Comparison of ENCODE assay signal across 8 cellular contexts in the genomic region with DNA sequence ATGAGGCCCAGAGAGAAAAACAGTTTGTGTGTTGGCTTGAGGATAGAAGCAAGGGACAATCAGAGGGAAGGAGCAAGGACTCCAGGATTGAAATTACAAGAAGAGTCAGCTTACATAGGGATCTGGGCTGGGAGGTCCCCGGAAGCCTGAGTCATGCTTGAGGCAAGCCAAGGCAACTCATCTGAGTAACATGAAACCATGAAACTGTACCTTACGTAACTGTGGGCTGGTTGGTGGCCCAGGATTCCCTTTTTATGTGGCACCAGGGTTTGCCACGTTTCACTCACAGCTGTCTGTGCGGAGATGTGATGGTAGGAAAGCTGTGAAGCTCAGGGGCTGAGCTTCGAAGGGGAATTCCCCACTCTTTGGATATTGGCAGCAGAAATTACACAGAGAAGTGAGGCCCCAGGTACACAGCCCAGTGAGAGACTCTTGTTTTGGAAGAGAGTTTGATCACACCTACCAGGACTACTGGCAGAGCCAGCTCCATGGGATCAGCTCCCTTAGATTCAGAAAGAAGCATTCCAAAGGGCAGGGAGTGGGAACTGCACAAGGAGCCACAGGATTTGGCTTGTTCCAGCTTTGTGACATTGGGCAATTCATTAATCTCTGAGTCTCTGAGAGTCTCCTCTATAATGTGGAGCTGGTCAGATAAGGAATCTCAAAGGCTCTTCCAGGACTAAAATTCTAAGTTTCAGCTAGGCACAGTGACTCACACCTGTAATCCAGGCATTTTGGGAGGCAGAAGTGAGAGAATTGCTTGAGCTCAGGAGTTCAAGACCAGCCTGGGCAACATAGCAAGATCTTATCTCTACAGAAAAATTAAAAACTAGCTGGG. TPM values are rescaled to one million over a fixed set of nuclear protein-coding genes. Genes with fewer than 3 reads are reported as not detected.
A peak's percentile ranks its signal among the peaks of the same experiment; 100 is the strongest.
DNase-seq lines count a peak whose midpoint lies in the region; ATAC-seq and TF ChIP-seq lines count a peak whose summit lies in the region.

No MANE protein-coding gene starts in this region.

- H3K27me3 ChIP-seq in SJCRH30 (no peaks in the 10 kb centered on the region), adipocyte (replicated peaks; ENCODE audit: control insufficient read depth, insufficient read depth, low read length) (peaks cover 11% of the 10 kb centered on the region)

- H3K9me3 ChIP-seq in HEK293 (ENCODE audit: control insufficient read depth, insufficient read depth, low read depth, low read length) (no peaks in the 10 kb centered on the region), SJCRH30 (replicated peaks) (no peaks in the 10 kb centered on the region), adipocyte (ENCODE audit: control insufficient read depth, low read length) (no peaks in the 10 kb centered on the region)

- no peaks in the 10 kb centered on the region for H3K9me3 Mint-ChIP-seq in stimulated activated naive CD8-positive, alpha-beta T cell treated with anti-CD3 and anti-CD28 coated beads, Interleukin-15, Interleukin-2, amounts not matched to agents 100 ng/mL and 50 ng/mL, for 24 hours
- no peaks in the 10 kb centered on the region for H3K9me3 Mint-ChIP-seq in endothelial cell (ENCODE audit: unreplicated experiment)

- H3K27ac Mint-ChIP-seq in stimulated activated naive CD8-positive, alpha-beta T cell treated with anti-CD3 and anti-CD28 coated beads, Interleukin-15, Interleukin-2, amounts not matched to agents 100 ng/mL and 50 ng/mL, for 24 hours: peak overlapping the region; percentile 88
- H3K27ac Mint-ChIP-seq in endothelial cell (ENCODE audit: unreplicated experiment): no peak overlapping the region

- H3K36me3 ChIP-seq in HEK293 (ENCODE audit: control insufficient read depth in 2 of 2, insufficient read depth in 1 of 2, low read length in 2 of 2) (no peaks in the 10 kb centered on the region), SJCRH30 (no peaks in the 10 kb centered on the region), adipocyte (ENCODE audit: control insufficient read depth, insufficient read depth, low read length, severe bottlenecking) (no peaks in the 10 kb centered on the region)

- POLR2A ChIA-PET in HEK293 (lab: Yijun Ruan, JAX): no interaction called here

- H3K4me3 Mint-ChIP-seq in stimulated activated naive CD8-positive, alpha-beta T cell treated with anti-CD3 and anti-CD28 coated beads, Interleukin-15, Interleukin-2, amounts not matched to agents 100 ng/mL and 50 ng/mL, for 24 hours: peak overlapping the region; percentile 63
- no peak overlapping the region for H3K4me3 Mint-ChIP-seq in endothelial cell (ENCODE audit: unreplicated experiment)

- TF ChIP-seq CTCF in HEK293 (tag by site-specific recombination; IDR thresholded peaks at IDR 0.05) (no peak), endothelial cell (IDR thresholded peaks at IDR 0.05; ENCODE audit: unreplicated experiment) (no peak)

- CTCF ChIA-PET in HEK293 (lab: Yijun Ruan, JAX): interaction anchor here (0.6 to 1.7 kb wide), 6 partner anchors 16 to 171 kb away, joined by 3 to 7 read pairs (median 4); no protein-coding TSS in a partner anchor

- no peak for ATAC-seq in GM21786 (IDR thresholded peaks at IDR 0.05; ENCODE audit: unreplicated experiment)

- H3K4me1 Mint-ChIP-seq in stimulated activated naive CD8-positive, alpha-beta T cell treated with anti-CD3 and anti-CD28 coated beads, Interleukin-15, Interleukin-2, amounts not matched to agents 100 ng/mL and 50 ng/mL, for 24 hours (ENCODE audit: low read depth): peaks cover 19% of the 10 kb centered on the region
- H3K4me1 Mint-ChIP-seq in endothelial cell (ENCODE audit: unreplicated experiment): no peaks in the 10 kb centered on the region

- no peaks in the 10 kb centered on the region for H3K36me3 Mint-ChIP-seq in stimulated activated naive CD8-positive, alpha-beta T cell treated with anti-CD3 and anti-CD28 coated beads, Interleukin-15, Interleukin-2, amounts not matched to agents 100 ng/mL and 50 ng/mL, for 24 hours (ENCODE audit: low read depth)
- no peaks in the 10 kb centered on the region for H3K36me3 Mint-ChIP-seq in endothelial cell (ENCODE audit: low read depth, unreplicated experiment)

- peaks cover 66% of the 10 kb centered on the region for H3K27me3 Mint-ChIP-seq in stimulated activated naive CD8-positive, alpha-beta T cell treated with anti-CD3 and anti-CD28 coated beads, Interleukin-15, Interleukin-2, amounts not matched to agents 100 ng/mL and 50 ng/mL, for 24 hours
- no peaks in the 10 kb centered on the region for H3K27me3 Mint-ChIP-seq in endothelial cell (ENCODE audit: unreplicated experiment)

- DNase-seq in AG08396 (ENCODE audit: low spot score): peak; percentile 79
- DNase-seq in SJCRH30: peak; percentile 63 to 75
- DNase-seq in adipocyte (ENCODE audit: low read depth): peak; percentile 86
- peak; percentile 58 for DNase-seq in left kidney (ENCODE audit: low read depth, low spot score)
- DNase-seq in endothelial cell (ENCODE audit: low spot score): no peak

- peaks cover 3% of the 10 kb centered on the region; the same call in 1 of the 2 replicates for H3K4me1 ChIP-seq in HEK293 (ENCODE audit: control insufficient read depth, insufficient read depth, low read length)
- H3K4me1 ChIP-seq in SJCRH30: peaks cover 10% of the 10 kb centered on the region
- H3K4me1 ChIP-seq in adipocyte (ENCODE audit: control insufficient read depth, insufficient read depth, low read length): peaks cover 14% of the 10 kb centered on the region

- H3K9ac ChIP-seq in adipocyte (ENCODE audit: low read length): no peak overlapping the region

- H3K4me3 ChIP-seq in HEK293 (ENCODE audit: low read depth, low read length) (no peak overlapping the region), SJCRH30 (no peak overlapping the region), adipocyte (ENCODE audit: low read length) (no peak overlapping the region)

- H3K27ac ChIP-seq in HEK293 (ENCODE audit: extremely low read depth, low read depth, low read length): no peak overlapping the region
- no peak overlapping the region for H3K27ac ChIP-seq in SJCRH30

TF ChIP-seq in HEK293, 187 proteins besides CTCF, POLR2A, EP300 and RAD21 (continues in another document):
- TF ChIP-seq, protein P1, sequence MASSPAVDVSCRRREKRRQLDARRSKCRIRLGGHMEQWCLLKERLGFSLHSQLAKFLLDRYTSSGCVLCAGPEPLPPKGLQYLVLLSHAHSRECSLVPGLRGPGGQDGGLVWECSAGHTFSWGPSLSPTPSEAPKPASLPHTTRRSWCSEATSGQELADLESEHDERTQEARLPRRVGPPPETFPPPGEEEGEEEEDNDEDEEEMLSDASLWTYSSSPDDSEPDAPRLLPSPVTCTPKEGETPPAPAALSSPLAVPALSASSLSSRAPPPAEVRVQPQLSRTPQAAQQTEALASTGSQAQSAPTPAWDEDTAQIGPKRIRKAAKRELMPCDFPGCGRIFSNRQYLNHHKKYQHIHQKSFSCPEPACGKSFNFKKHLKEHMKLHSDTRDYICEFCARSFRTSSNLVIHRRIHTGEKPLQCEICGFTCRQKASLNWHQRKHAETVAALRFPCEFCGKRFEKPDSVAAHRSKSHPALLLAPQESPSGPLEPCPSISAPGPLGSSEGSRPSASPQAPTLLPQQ (tag by site-specific recombination; IDR thresholded peaks at IDR 0.05): peak; percentile 41; the same call in 1 of the 2 replicates
- TF ChIP-seq IKZF3 (tag by site-specific recombination; IDR thresholded peaks at IDR 0.05) (peak; percentile 55; the same call in 1 of the 2 replicates), KLF1 (tag by site-specific recombination; IDR thresholded peaks at IDR 0.05) (no peak), ZNF16 (tag by site-specific recombination; IDR thresholded peaks at IDR 0.05; ENCODE audit: low read depth) (no peak), ZNF792 (tag by site-specific recombination; IDR thresholded peaks at IDR 0.05) (peak; percentile 91), ZNF19 (tag by site-specific recombination; IDR thresholded peaks at IDR 0.05; ENCODE audit: low read depth) (no peak), ZEB2 (tag by site-specific recombination; IDR thresholded peaks at IDR 0.05) (peak; percentile 82), ZNF600 (tag by site-specific recombination; IDR thresholded peaks at IDR 0.05) (peak; percentile 59; the same call in 1 of the 2 replicates), ZNF76 (tag by site-specific recombination; IDR thresholded peaks at IDR 0.05; ENCODE audit: borderline replicate concordance, low read depth) (peak; percentile 55; the same call in 1 of the 2 replicates), FEZF1 (tag by site-specific recombination; IDR thresholded peaks at IDR 0.05) (no peak), SP2 (tag by site-specific recombination; IDR thresholded peaks at IDR 0.05) (peak; percentile 12; the same call in 1 of the 2 replicates), ZNF302 (tag by site-specific recombination; IDR thresholded peaks at IDR 0.05; ENCODE audit: low read depth) (no peak), PRDM6 (tag by site-specific recombination; IDR thresholded peaks at IDR 0.05) (no peak), ZNF248 (tag by site-specific recombination; IDR thresholded peaks at IDR 0.05) (no peak), GFI1B (tag by site-specific recombination; IDR thresholded peaks at IDR 0.05) (no peak)
- TF ChIP-seq, protein P2, sequence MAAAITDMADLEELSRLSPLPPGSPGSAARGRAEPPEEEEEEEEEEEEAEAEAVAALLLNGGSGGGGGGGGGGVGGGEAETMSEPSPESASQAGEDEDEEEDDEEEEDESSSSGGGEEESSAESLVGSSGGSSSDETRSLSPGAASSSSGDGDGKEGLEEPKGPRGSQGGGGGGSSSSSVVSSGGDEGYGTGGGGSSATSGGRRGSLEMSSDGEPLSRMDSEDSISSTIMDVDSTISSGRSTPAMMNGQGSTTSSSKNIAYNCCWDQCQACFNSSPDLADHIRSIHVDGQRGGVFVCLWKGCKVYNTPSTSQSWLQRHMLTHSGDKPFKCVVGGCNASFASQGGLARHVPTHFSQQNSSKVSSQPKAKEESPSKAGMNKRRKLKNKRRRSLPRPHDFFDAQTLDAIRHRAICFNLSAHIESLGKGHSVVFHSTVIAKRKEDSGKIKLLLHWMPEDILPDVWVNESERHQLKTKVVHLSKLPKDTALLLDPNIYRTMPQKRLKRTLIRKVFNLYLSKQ (tag by site-specific recombination; IDR thresholded peaks at IDR 0.05; ENCODE audit: borderline replicate concordance): no peak

RNA-seq across cellular contexts. Expression of gene SLC5A1, which starts 7.8 kb away (rescaled TPM):
- total RNA-seq in SJCRH30 (2014; rRNA removed; shearing (Covaris generic)): not detected in 2 replicates
- total RNA-seq in endothelial cell (ENCODE audit: unreplicated experiment): 0.26 TPM
